ENCODE assay signal across 17 cellular contexts in the genomic region with DNA sequence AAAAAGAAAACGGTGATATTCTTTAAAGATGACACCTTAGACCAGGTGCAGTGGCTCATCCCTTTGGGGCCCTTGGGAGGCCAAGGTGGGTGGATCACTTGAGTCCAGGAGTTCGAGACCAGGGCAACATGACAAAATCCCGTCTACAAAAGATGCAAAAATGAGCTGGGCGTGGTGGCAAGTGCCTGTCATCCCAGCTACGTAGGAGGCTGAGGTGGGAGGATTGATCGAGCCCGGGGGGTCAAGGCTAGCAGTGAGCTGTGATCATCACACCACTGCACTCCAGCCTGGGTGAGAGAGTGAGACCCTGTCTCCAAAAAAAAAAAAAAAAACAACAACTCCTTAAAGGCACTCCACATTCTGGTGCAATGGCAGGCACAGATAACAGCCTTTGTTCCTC. TPM values are rescaled to one million over a fixed set of nuclear protein-coding genes. Genes with fewer than 3 reads are reported as not detected.
A peak's percentile ranks its signal among the peaks of the same experiment; 100 is the strongest.
DNase-seq lines count a peak whose midpoint lies in the region; ATAC-seq and TF ChIP-seq lines count a peak whose summit lies in the region.
"Had no signal": no experiment of that assay in that cellular context is flagged by ENCODE, and none has a peak within 500 bp of the region (broad histone marks: within the 10 kb centered on the region; RNA-seq: fewer than 3 reads in every experiment).

No MANE protein-coding gene starts in this region.

- H2BK20ac ChIP-seq in H9 (ENCODE audit: low read depth, low read length, poor library complexity, severe bottlenecking) = no peak overlapping the region

- H3K4ac ChIP-seq in H9 (ENCODE audit: low read depth, low read length) = no peak overlapping the region
- H3K4ac ChIP-seq in mesendoderm (ENCODE audit: low read depth, low read length) = no peak overlapping the region

- intact Hi-C loops in CD4-positive, alpha-beta T cell (cut with DNase I, micrococcal nuclease) = no loop called here

- peaks cover 88% of the 10 kb centered on the region for H3K36me3 Mint-ChIP-seq in CD4-positive, alpha-beta T cell (ENCODE audit: low read depth)
- no peaks in the 10 kb centered on the region; a peak in 2 of 7 replicates for H3K36me3 Mint-ChIP-seq in H9 (ENCODE audit: insufficient read depth in 1 of 3, low read depth in 3 of 3)

- H3K9ac ChIP-seq in H9 (ENCODE audit: extremely low read depth, insufficient read length, low read length) (no peak overlapping the region), SK-N-MC (ENCODE audit: insufficient read length) (no peak overlapping the region), mesendoderm (ENCODE audit: low read length) (no peak overlapping the region)
- H3K9ac ChIP-seq: BLaER1 treated with 17β-estradiol and CSF1 and Interleukin-3, amounts not matched to agents 10 nM and 100 nM; SK-N-SH had no signal

- H3K4me2 ChIP-seq in H9 (ENCODE audit: insufficient read depth, insufficient read length, low read length) = no peak overlapping the region
- no peak overlapping the region for H3K4me2 ChIP-seq in mesendoderm (ENCODE audit: low read length)
- H3K4me2 ChIP-seq: A549, SK-N-SH had no signal

- H4K5ac ChIP-seq in H9 (ENCODE audit: insufficient read length, low read depth, low read length) = no peak overlapping the region
- no peak overlapping the region for H4K5ac ChIP-seq in mesendoderm (ENCODE audit: low read length)

- H2BK120ac ChIP-seq in H9 (ENCODE audit: low read depth, low read length, poor library complexity, severe bottlenecking) = no peak overlapping the region
- no peak overlapping the region for H2BK120ac ChIP-seq in mesendoderm (ENCODE audit: low read depth, low read length)

- no peak overlapping the region for H3K4me3 ChIP-seq in SK-N-MC
- H3K4me3 ChIP-seq in mesendoderm (ENCODE audit: low read length) = no peak overlapping the region
- H3K4me3 ChIP-seq: A549; BLaER1 treated with 17β-estradiol and CSF1 and Interleukin-3, amounts not matched to agents 10 nM and 100 nM had no signal

- H3K79me1 ChIP-seq in H9 (ENCODE audit: insufficient read depth, low read depth, low read length, poor library complexity, severe bottlenecking) (no peaks in the 10 kb centered on the region), mesendoderm (ENCODE audit: low read length) (no peaks in the 10 kb centered on the region)

- H3K14ac ChIP-seq in H9 (ENCODE audit: insufficient read depth, low read length) = no peak overlapping the region

- no peak overlapping the region for H4K8ac ChIP-seq in H9 (replicated peaks; ENCODE audit: insufficient read length, low read depth, low read length)
- H4K8ac ChIP-seq in mesendoderm (ENCODE audit: low read depth, low read length) = no peak overlapping the region

- H3K79me2 ChIP-seq in H9 (ENCODE audit: insufficient read depth, low read length) (no peaks in the 10 kb centered on the region), mesendoderm (ENCODE audit: control insufficient read depth, insufficient read depth, low read length) (no peaks in the 10 kb centered on the region)

- no peak overlapping the region for H2BK15ac ChIP-seq in H9 (ENCODE audit: low read depth, low read length)
- no peak overlapping the region for H2BK15ac ChIP-seq in mesendoderm (replicated peaks; ENCODE audit: low read depth)

- no peaks in the 10 kb centered on the region for H3K23me2 ChIP-seq in H9 (ENCODE audit: insufficient read length, low read depth, low read length, poor library complexity, severe bottlenecking)

- ATAC-seq in CD4-positive, alpha-beta T cell (ENCODE audit: poor library complexity) = no peak
- ATAC-seq: A549, HCT116 had no signal

- no CpG with 5 or more reads among the region's 7 CpGs for WGBS in H9 (ENCODE audit: extremely low coverage, insufficient read length, low lambda C conversion rate)
- no CpG with 5 or more reads among the region's 7 CpGs for WGBS in mesendoderm (ENCODE audit: extremely low coverage, insufficient coverage, low lambda C conversion rate)

- POLR2A ChIA-PET in CD4-positive, alpha-beta T cell (lab: Charles Lee) = no interaction called here

- no peak overlapping the region for H3K23ac ChIP-seq in H9 (ENCODE audit: insufficient read length, low read depth, low read length)
- no peak overlapping the region for H3K23ac ChIP-seq in mesendoderm (ENCODE audit: low read length)

- no peak overlapping the region for H3K4me3 Mint-ChIP-seq in CD4-positive, alpha-beta T cell
- H3K4me3 Mint-ChIP-seq in H9 = no peak overlapping the region; a peak in 1 of 5 replicates

- no peaks in the 10 kb centered on the region for H4K20me1 ChIP-seq in H9 (ENCODE audit: control insufficient read depth, insufficient read depth, insufficient read length)

- H3K4me1 ChIP-seq in H9 (ENCODE audit: insufficient read depth, low read length) = peaks cover 11% of the 10 kb centered on the region; the same call in 1 of the 2 replicates
- H3K4me1 ChIP-seq in mesendoderm (ENCODE audit: control insufficient read depth, low read depth, low read length) = peaks cover 9% of the 10 kb centered on the region
- H3K4me1 ChIP-seq: A549 had no signal

- H2BK5ac ChIP-seq in H9 (ENCODE audit: insufficient read length, low read length) (no peak overlapping the region), mesendoderm (ENCODE audit: low read length) (peak overlapping the region; percentile 65)

- no peaks in the 10 kb centered on the region for H3K27me3 ChIP-seq in CD4-positive, alpha-beta T cell (ENCODE audit: control insufficient read depth, insufficient read depth, low read length)
- H3K27me3 ChIP-seq in H9 (ENCODE audit: insufficient read depth, low read length) = no peaks in the 10 kb centered on the region
- H3K27me3 ChIP-seq in mesendoderm (ENCODE audit: insufficient read depth, low read length, poor library complexity) = no peaks in the 10 kb centered on the region
- H3K27me3 ChIP-seq: BLaER1 treated with 17β-estradiol and CSF1 and Interleukin-3, amounts not matched to agents 10 nM and 100 nM had no signal

- no peaks in the 10 kb centered on the region for H3K36me3 ChIP-seq in SK-N-MC (ENCODE audit: insufficient read depth, low read length)
- no peaks in the 10 kb centered on the region for H3K36me3 ChIP-seq in mesendoderm (ENCODE audit: control insufficient read depth, insufficient read depth, low read length)

- no peak for TF ChIP-seq CTCF in CD4-positive, alpha-beta T cell (IDR thresholded peaks at IDR 0.05)
- no peak for TF ChIP-seq CTCF in H9 (conservative IDR thresholded peaks at IDR 0.05)

- no peaks in the 10 kb centered on the region for H3K9me3 ChIP-seq in CD4-positive, alpha-beta T cell (ENCODE audit: control insufficient read depth, low read length)
- no peaks in the 10 kb centered on the region for H3K9me3 ChIP-seq in H9 (ENCODE audit: control insufficient read depth, low read depth, low read length)
- H3K9me3 ChIP-seq in SK-N-MC (ENCODE audit: low read depth, low read length) = no peaks in the 10 kb centered on the region
- H3K9me3 ChIP-seq: A549; BLaER1 treated with 17β-estradiol and CSF1 and Interleukin-3, amounts not matched to agents 10 nM and 100 nM; SK-N-SH had no signal

- H3K27me3 Mint-ChIP-seq in CD4-positive, alpha-beta T cell = no peaks in the 10 kb centered on the region
- H3K27me3 Mint-ChIP-seq in H9 (ENCODE audit: low read depth) = no peaks in the 10 kb centered on the region

- H2AK5ac ChIP-seq in H9 (ENCODE audit: insufficient read length, low read length) (no peak overlapping the region), mesendoderm (ENCODE audit: low read length) (no peak overlapping the region)

- no peaks in the 10 kb centered on the region for H3K4me1 Mint-ChIP-seq in CD4-positive, alpha-beta T cell (ENCODE audit: low read depth)
- peaks cover 66 to 76% of the 10 kb centered on the region in 2 experiments for H3K4me1 Mint-ChIP-seq in H9

- no peaks in the 10 kb centered on the region for H3K9me3 Mint-ChIP-seq in CD4-positive, alpha-beta T cell
- H3K9me3 Mint-ChIP-seq in H9 = no peaks in the 10 kb centered on the region

- no peak overlapping the region for H4K91ac ChIP-seq in H9 (ENCODE audit: insufficient read length, low read depth, low read length)

- CTCF ChIA-PET in CD4-positive, alpha-beta T cell (lab: Charles Lee) = no interaction called here

- peak overlapping the region; percentile 12 for H3K27ac Mint-ChIP-seq in CD4-positive, alpha-beta T cell
- peak overlapping the region; percentile 24 to 88 (median 85); a peak in 6 of 7 replicates for H3K27ac Mint-ChIP-seq in H9

- H3K56ac ChIP-seq in H9 (ENCODE audit: insufficient read length, low read depth, low read length) (no peak overlapping the region), mesendoderm (ENCODE audit: low read length) (peak overlapping the region; percentile 17)

- DNase-seq in CD4-positive, alpha-beta T cell = no peak
- DNase-seq in H9 = peak; percentile 28
- DNase-seq in SK-N-MC (ENCODE audit: low read depth, low spot score) = no peak
- DNase-seq in mesendoderm = no peak
- DNase-seq in epidermal melanocyte (ENCODE audit: insufficient read length, low spot score) = no peak
- no peak for DNase-seq in activated CD8-positive, alpha-beta memory T cell treated with anti-CD3 and anti-CD28 coated beads, Interleukin-2, amount 50 U/mL, for 48 hours
- no peak for DNase-seq in GOT3 (lab: John Stamatoyannopoulos, UW)
- DNase-seq: DMS 273 treated with DMSO at 0.1 percent for 48 hours, KG1, NCI-H524, Right ventricle myocardium superior, SK-N-SH had no signal

- H2AFZ ChIP-seq in H9 (ENCODE audit: low read length) = no peak overlapping the region

- H2BK12ac ChIP-seq in H9 (ENCODE audit: insufficient read length, low read depth, low read length) = no peak overlapping the region

- H3K27ac ChIP-seq in CD4-positive, alpha-beta T cell (ENCODE audit: low read depth, low read length) = no peak overlapping the region
- H3K27ac ChIP-seq in H9 (ENCODE audit: insufficient read length, low read depth, low read length) (no peak overlapping the region), SK-N-MC (peak overlapping the region; percentile 52; the same call in 1 of the 2 replicates), mesendoderm (ENCODE audit: low read depth, low read length) (peak overlapping the region; percentile 61)
- H3K27ac ChIP-seq: A549; BLaER1 treated with 17β-estradiol and CSF1 and Interleukin-3, amounts not matched to agents 10 nM and 100 nM had no signal

- no peak overlapping the region for H3T11ph ChIP-seq in H9 (ENCODE audit: low read length)

- H3K18ac ChIP-seq in H9 (ENCODE audit: insufficient read length, low read depth, low read length) = peak overlapping the region; percentile 15
- H3K18ac ChIP-seq in mesendoderm (ENCODE audit: low read length) = no peak overlapping the region

RNA-seq across cellular contexts. Expression of gene CACNG5, which starts 56.4 kb away (rescaled TPM):
- not detected for total RNA-seq in CD4-positive, alpha-beta T cell
- 1.2 and 1.6 TPM in 2 replicates for total RNA-seq in H9 (2021)
- polyA plus RNA-seq in mesendoderm (2013, experiment 1 of 2) = 1.1 TPM
- polyA plus RNA-seq in mesendoderm (2013, experiment 2 of 2) = 1.1 TPM
- total RNA-seq: HepG2, M059J, Right ventricle myocardium superior had no signal
- polyA plus RNA-seq: HepG2 had no signal

Comparison
In these comparisons a context has a peak if more than half of its experiments do, and no peak if none do; other contexts are left out.
1. H3K27ac ChIP-seq: peak in SK-N-MC (single experiment) and mesendoderm (single experiment); none in CD4-positive, alpha-beta T cell (single experiment) and H9 (single experiment).